Comparison of ENCODE assay signal across 10 cellular contexts in genomic region chr12:88633312-88633711, GRCh38. TPM values are rescaled to one million over a fixed set of nuclear protein-coding genes. Genes with fewer than 3 reads are reported as not detected.
DNase-seq lines count a peak whose midpoint lies in the region; ATAC-seq and TF ChIP-seq lines count a peak whose summit lies in the region.
"Had no signal": no experiment of that assay in that cellular context is flagged by ENCODE, and none has a peak within 500 bp of the region (broad histone marks: within the 10 kb centered on the region; RNA-seq: fewer than 3 reads in every experiment).

No MANE protein-coding gene starts in this region.

- H3K4me1 Mint-ChIP-seq in CD14-positive monocyte (peaks cover under 1% of the 10 kb centered on the region), brain (no peaks in the 10 kb centered on the region), nephron progenitor cell (peaks cover 2% of the 10 kb centered on the region)
- no peaks in the 10 kb centered on the region for H3K4me1 Mint-ChIP-seq in activated naive CD4-positive, alpha-beta T cell treated with anti-CD3 and anti-CD28 coated beads, Interleukin-2, amount 10 ng/mL, durations not matched to agents 7 days and 5 days

- no peak for ATAC-seq in GM19023 (IDR thresholded peaks at IDR 0.05; ENCODE audit: unreplicated experiment)

- H3K4me3 Mint-ChIP-seq in CD14-positive monocyte: no peak overlapping the region
- no peak overlapping the region for H3K4me3 Mint-ChIP-seq in brain
- no peak overlapping the region for H3K4me3 Mint-ChIP-seq in nephron progenitor cell
- no peak overlapping the region for H3K4me3 Mint-ChIP-seq in activated naive CD4-positive, alpha-beta T cell treated with anti-CD3 and anti-CD28 coated beads, Interleukin-2, amount 10 ng/mL, durations not matched to agents 7 days and 5 days
- H3K4me3 Mint-ChIP-seq: dendritic cell treated with granulocyte-macrophage colony-stimulating factor and Interleukin-4, amounts not matched to agents 40 ng/mL and 50 ng/mL, for 4 days had no signal

- TF ChIP-seq CTCF in CD14-positive monocyte (IDR thresholded peaks at IDR 0.05): peak; percentile 23
- peak; percentile 27 to 47 for TF ChIP-seq CTCF in brain (conservative IDR thresholded peaks at IDR 0.05)
- peak; percentile 18 for TF ChIP-seq CTCF in nephron progenitor cell (IDR thresholded peaks at IDR 0.05)

- DNase-seq in CD14-positive monocyte (ENCODE audit: low spot score) (no peak), Kasumi-1 (lab: John Stamatoyannopoulos, UW) (peak; percentile 31 to 50), nephron progenitor cell (no peak), DMS79 (lab: John Stamatoyannopoulos, UW) (no peak), UCSD-AML1 (lab: John Stamatoyannopoulos, UW; ENCODE audit: unreplicated experiment) (no peak)
- DNase-seq in activated naive CD4-positive, alpha-beta T cell treated with anti-CD3 and anti-CD28 coated beads, Interleukin-2, amount 10 ng/mL, durations not matched to agents 7 days and 5 days: no peak
- DNase-seq: hypothalamus had no signal

- H3K27ac Mint-ChIP-seq in CD14-positive monocyte: no peak overlapping the region
- no peak overlapping the region for H3K27ac Mint-ChIP-seq in brain
- H3K27ac Mint-ChIP-seq in nephron progenitor cell: no peak overlapping the region
- H3K27ac Mint-ChIP-seq in activated naive CD4-positive, alpha-beta T cell treated with anti-CD3 and anti-CD28 coated beads, Interleukin-2, amount 10 ng/mL, durations not matched to agents 7 days and 5 days: no peak overlapping the region
- H3K27ac Mint-ChIP-seq: dendritic cell treated with granulocyte-macrophage colony-stimulating factor and Interleukin-4, amounts not matched to agents 40 ng/mL and 50 ng/mL, for 4 days had no signal

- H3K9me3 Mint-ChIP-seq in CD14-positive monocyte (peaks cover 0 to 3% (median 0%) of the 10 kb centered on the region in 7 donors), brain (no peaks in the 10 kb centered on the region), nephron progenitor cell (no peaks in the 10 kb centered on the region)
- H3K9me3 Mint-ChIP-seq in activated naive CD4-positive, alpha-beta T cell treated with anti-CD3 and anti-CD28 coated beads, Interleukin-2, amount 10 ng/mL, durations not matched to agents 7 days and 5 days: no peaks in the 10 kb centered on the region
- H3K9me3 Mint-ChIP-seq: dendritic cell treated with granulocyte-macrophage colony-stimulating factor and Interleukin-4, amounts not matched to agents 40 ng/mL and 50 ng/mL, for 4 days had no signal

- CTCF ChIA-PET in activated naive CD4-positive, alpha-beta T cell treated with anti-CD3 and anti-CD28 coated beads, Interleukin-2, amount 10 ng/mL, durations not matched to agents 7 days and 5 days (lab: Charles Lee): interaction anchor here (1.3 kb wide), 1 partner anchor 360 kb away, joined by 3 read pairs; no protein-coding TSS in a partner anchor

- H3K36me3 Mint-ChIP-seq in CD14-positive monocyte (no peaks in the 10 kb centered on the region), brain (no peaks in the 10 kb centered on the region), nephron progenitor cell (ENCODE audit: low read depth) (no peaks in the 10 kb centered on the region)
- no peaks in the 10 kb centered on the region for H3K36me3 Mint-ChIP-seq in activated naive CD4-positive, alpha-beta T cell treated with anti-CD3 and anti-CD28 coated beads, Interleukin-2, amount 10 ng/mL, durations not matched to agents 7 days and 5 days

- H3K27me3 Mint-ChIP-seq in CD14-positive monocyte (ENCODE audit: low read depth in 3 of 3) (peaks cover 6 to 10% (median 9%) of the 10 kb centered on the region in 3 donors), brain (peaks cover 4% of the 10 kb centered on the region), nephron progenitor cell (ENCODE audit: low read depth, poor library complexity) (peaks cover 3% of the 10 kb centered on the region)
- no peaks in the 10 kb centered on the region for H3K27me3 Mint-ChIP-seq in activated naive CD4-positive, alpha-beta T cell treated with anti-CD3 and anti-CD28 coated beads, Interleukin-2, amount 10 ng/mL, durations not matched to agents 7 days and 5 days

- intact Hi-C loops in CD14-positive monocyte (cut with micrococcal nuclease): no loop called here

RNA-seq across cellular contexts. Expression of gene KITLG, which starts 53.0 kb away (rescaled TPM):
- polyA plus RNA-seq in CD14-positive monocyte (under 1 TPM in 1 of 2 donors, not detected in 1; 0.03 TPM), brain (ENCODE audit: insufficient read depth, low read depth, low replicate concordance) (21.0 TPM)

Comparison
In these comparisons a context has a peak if more than half of its experiments do, and no peak if none do; other contexts are left out.
1. DNase-seq: peak in Kasumi-1 (2 of 2); none in CD14-positive monocyte (single experiment), nephron progenitor cell (single experiment), activated naive CD4-positive, alpha-beta T cell treated with anti-CD3 and anti-CD28 coated beads, Interleukin-2, amount 10 ng/mL, durations not matched to agents 7 days and 5 days (single experiment), DMS79 (single experiment) and UCSD-AML1 (single experiment).
2. RNA of gene KITLG, which starts 53.0 kb away (polyA plus RNA-seq): 21.0 TPM in brain (single experiment); 0.03 TPM in CD14-positive monocyte; every median in the first group is over 10 times any median in the second.
3. Peak in every context shown above with its lines, with median percentiles within 50 percentile points of each other: CTCF ChIP-seq.